ENCODE assay signal across 14 cellular contexts in genomic region chr11:17563248-17563647, GRCh38. TPM values are rescaled to one million over a fixed set of nuclear protein-coding genes. Genes with fewer than 3 reads are reported as not detected.
A peak's percentile ranks its signal among the peaks of the same experiment; 100 is the strongest.
DNase-seq lines count a peak whose midpoint lies in the region; ATAC-seq, FAIRE-seq and TF ChIP-seq lines count a peak whose summit lies in the region.
"Had no signal": no experiment of that assay in that cellular context is flagged by ENCODE, and none has a peak within 500 bp of the region (broad histone marks: within the 10 kb centered on the region; RNA-seq: fewer than 3 reads in every experiment).

No MANE protein-coding gene starts in this region.

- no peaks in the 10 kb centered on the region for H3K36me3 Mint-ChIP-seq in activated CD8-positive, alpha-beta memory T cell treated with anti-CD3 and anti-CD28 coated beads, Interleukin-2, amount 10 ng/mL, durations not matched to agents 7 days and 5 days
- no peaks in the 10 kb centered on the region for H3K36me3 Mint-ChIP-seq in type B pancreatic cell
- H3K36me3 Mint-ChIP-seq: naive B cell; stimulated activated naive B cell treated with anti-CD40 and anti-IgM and Interleukin-4, amounts not matched to agents 10 μg/mL and 1 μg/mL and 100 μg/mL, for 72 hours had no signal

- no peak overlapping the region for H3K4me3 Mint-ChIP-seq in activated CD8-positive, alpha-beta memory T cell treated with anti-CD3 and anti-CD28 coated beads, Interleukin-2, amount 10 ng/mL, durations not matched to agents 7 days and 5 days
- H3K4me3 Mint-ChIP-seq in type B pancreatic cell, result no peak overlapping the region
- H3K4me3 Mint-ChIP-seq: naive B cell; stimulated activated naive B cell treated with anti-CD40 and anti-IgM and Interleukin-4, amounts not matched to agents 10 μg/mL and 1 μg/mL and 100 μg/mL, for 72 hours; T-helper 17 cell had no signal

- no peak for TF ChIP-seq CTCF in type B pancreatic cell (conservative IDR thresholded peaks at IDR 0.05)

- FAIRE-seq in RCC 7860 (lab: Jason Lieb, UNC), result no peak

- H3K27ac Mint-ChIP-seq in activated CD8-positive, alpha-beta memory T cell treated with anti-CD3 and anti-CD28 coated beads, Interleukin-2, amount 10 ng/mL, durations not matched to agents 7 days and 5 days, result no peak overlapping the region
- H3K27ac Mint-ChIP-seq in type B pancreatic cell, result no peak overlapping the region
- H3K27ac Mint-ChIP-seq: stimulated activated naive B cell treated with anti-CD40 and anti-IgM and Interleukin-4, amounts not matched to agents 10 μg/mL and 1 μg/mL and 100 μg/mL, for 72 hours; T-helper 17 cell had no signal

- no peaks in the 10 kb centered on the region for H3K9me3 Mint-ChIP-seq in activated CD8-positive, alpha-beta memory T cell treated with anti-CD3 and anti-CD28 coated beads, Interleukin-2, amount 10 ng/mL, durations not matched to agents 7 days and 5 days (ENCODE audit: low read depth)
- no peaks in the 10 kb centered on the region for H3K9me3 Mint-ChIP-seq in type B pancreatic cell
- H3K9me3 Mint-ChIP-seq: stimulated activated naive B cell treated with anti-CD40 and anti-IgM and Interleukin-4, amounts not matched to agents 10 μg/mL and 1 μg/mL and 100 μg/mL, for 72 hours had no signal

- peaks cover 8% of the 10 kb centered on the region for H3K27me3 Mint-ChIP-seq in activated CD8-positive, alpha-beta memory T cell treated with anti-CD3 and anti-CD28 coated beads, Interleukin-2, amount 10 ng/mL, durations not matched to agents 7 days and 5 days
- H3K27me3 Mint-ChIP-seq in type B pancreatic cell, result peaks cover 15% of the 10 kb centered on the region

- H3K4me1 Mint-ChIP-seq in activated CD8-positive, alpha-beta memory T cell treated with anti-CD3 and anti-CD28 coated beads, Interleukin-2, amount 10 ng/mL, durations not matched to agents 7 days and 5 days, result peaks cover 3% of the 10 kb centered on the region
- H3K4me1 Mint-ChIP-seq in type B pancreatic cell (ENCODE audit: unreplicated experiment), result peaks cover 5% of the 10 kb centered on the region
- H3K4me1 Mint-ChIP-seq: naive B cell had no signal

- CTCF ChIA-PET in activated CD8-positive, alpha-beta memory T cell treated with anti-CD3 and anti-CD28 coated beads, Interleukin-2, amount 10 ng/mL, durations not matched to agents 7 days and 5 days (lab: Charles Lee), result no interaction called here

- ATAC-seq in activated CD8-positive, alpha-beta memory T cell treated with anti-CD3 and anti-CD28 coated beads, Interleukin-2, amount 10 ng/mL, durations not matched to agents 7 days and 5 days, result no peak
- ATAC-seq in esophagus mucosa (peak; percentile 79), HG03135 (IDR thresholded peaks at IDR 0.05; ENCODE audit: unreplicated experiment) (no peak)
- ATAC-seq: T-helper 17 cell had no signal

- peak; percentile 42 for DNase-seq in activated CD8-positive, alpha-beta memory T cell treated with anti-CD3 and anti-CD28 coated beads, Interleukin-2, amount 50 U/mL, for 48 hours
- no peak for DNase-seq in activated CD8-positive, alpha-beta memory T cell treated with anti-CD3 and anti-CD28 coated beads, Interleukin-2, amount 10 ng/mL, durations not matched to agents 7 days and 5 days
- peak; percentile 64 for DNase-seq in OCI-M1 (lab: John Stamatoyannopoulos, UW)
- DNase-seq in type B pancreatic cell (ENCODE audit: extremely low spot score, unreplicated experiment), result peak; percentile 53
- no peak for DNase-seq in NCI-H2171 (lab: John Stamatoyannopoulos, UW)
- no peak for DNase-seq in RCC 7860 (ENCODE audit: low spot score)
- DNase-seq: anterior cingulate cortex; KG1; naive B cell; NCI-H526 treated with DMSO at 0.1 percent for 48 hours; stimulated activated naive B cell treated with anti-CD40 and anti-IgM and Interleukin-4, amounts not matched to agents 10 μg/mL and 1 μg/mL and 100 μg/mL, for 72 hours; T-helper 17 cell had no signal

RNA-seq across cellular contexts. Expression of gene OTOG, which starts 16.2 kb away (rescaled TPM):
- not detected for total RNA-seq in activated CD8-positive, alpha-beta memory T cell treated with anti-CD3 and anti-CD28 coated beads, Interleukin-2, amount 10 ng/mL, durations not matched to agents 7 days and 5 days
- total RNA-seq in esophagus mucosa, result not detected
- total RNA-seq in type B pancreatic cell (ENCODE audit: low replicate concordance), result 0.21 and 1.5 TPM in 2 replicates
- total RNA-seq: T-helper 17 cell had no signal

RNA-seq across cellular contexts. Expression of gene USH1C, which starts 19.0 kb away (rescaled TPM):
- total RNA-seq in activated CD8-positive, alpha-beta memory T cell treated with anti-CD3 and anti-CD28 coated beads, Interleukin-2, amount 10 ng/mL, durations not matched to agents 7 days and 5 days, result not detected
- total RNA-seq in esophagus mucosa (0.12 TPM), type B pancreatic cell (ENCODE audit: low replicate concordance) (21.8 and 30.0 TPM in 2 replicates)
- total RNA-seq: T-helper 17 cell had no signal

Comparison
In these comparisons a context has a peak if more than half of its experiments do, and no peak if none do; other contexts are left out.
1. DNase-seq: peak in activated CD8-positive, alpha-beta memory T cell treated with anti-CD3 and anti-CD28 coated beads, Interleukin-2, amount 50 U/mL, for 48 hours (single experiment), OCI-M1 (single experiment) and type B pancreatic cell (single experiment); none in activated CD8-positive, alpha-beta memory T cell treated with anti-CD3 and anti-CD28 coated beads, Interleukin-2, amount 10 ng/mL, durations not matched to agents 7 days and 5 days (single experiment), NCI-H2171 (single experiment) and RCC 7860 (single experiment).
2. RNA of gene USH1C, which starts 19.0 kb away (total RNA-seq): 21.8 to 30.0 TPM in type B pancreatic cell; 0.12 TPM in esophagus mucosa (single experiment) and not detected in activated CD8-positive, alpha-beta memory T cell treated with anti-CD3 and anti-CD28 coated beads, Interleukin-2, amount 10 ng/mL, durations not matched to agents 7 days and 5 days; every median in the first group is over 10 times any median in the second.